Comparison of ENCODE assay signal across 9 cellular contexts in genomic region chr4:102586644-102587021, GRCh38.
DNase-seq lines count a peak whose midpoint lies in the region; ATAC-seq lines count a peak whose summit lies in the region.
"Had no signal": no experiment of that assay in that cellular context is flagged by ENCODE, and none has a peak within 500 bp of the region (broad histone marks: within the 10 kb centered on the region; RNA-seq: fewer than 3 reads in every experiment).

No MANE protein-coding gene starts in this region.

- H2BK12ac ChIP-seq in trophoblast cell (ENCODE audit: low read length), result no peak overlapping the region

- peak; percentile 62 for DNase-seq in activated CD4-positive, alpha-beta T cell treated with anti-CD3 and anti-CD28 coated beads for 36 hours
- DNase-seq in activated CD4-positive, alpha-beta T cell treated with anti-CD3 and anti-CD28 coated beads for 1 hour, result no peak
- DNase-seq in activated T-cell treated with anti-CD3 and anti-CD28 coated beads, Interleukin-2, amount 50 U/mL, for 4 hours, result peak; percentile 30
- no peak for DNase-seq in stimulated activated naive B cell treated with anti-CD40 and anti-IgM and Interleukin-4, amounts not matched to agents 10 μg/mL and 1 μg/mL and 100 μg/mL, for 72 hours
- DNase-seq in trophoblast cell, result no peak
- DNase-seq in head of caudate nucleus, result no peak
- no peak for DNase-seq in GDM1 (lab: John Stamatoyannopoulos, UW)

- H3K9ac ChIP-seq in trophoblast cell (ENCODE audit: low read length), result no peak overlapping the region

- H3K79me1 ChIP-seq in trophoblast cell (ENCODE audit: low read length), result no peaks in the 10 kb centered on the region

- H3K36me3 Mint-ChIP-seq in activated CD4-positive, alpha-beta T cell treated with anti-CD3 and anti-CD28 coated beads for 36 hours (ENCODE audit: low read depth), result peaks cover 93% of the 10 kb centered on the region
- H3K36me3 Mint-ChIP-seq in activated T-cell treated with anti-CD3 and anti-CD28 coated beads, Interleukin-2, amount 50 U/mL, for 4 hours (ENCODE audit: insufficient read depth), result peaks cover 82% of the 10 kb centered on the region
- H3K36me3 Mint-ChIP-seq in stimulated activated naive B cell treated with anti-CD40 and anti-IgM and Interleukin-4, amounts not matched to agents 10 μg/mL and 1 μg/mL and 100 μg/mL, for 72 hours, result peaks cover 52 to 79% of the 10 kb centered on the region in 2 donors

- H3K4me1 Mint-ChIP-seq in activated CD4-positive, alpha-beta T cell treated with anti-CD3 and anti-CD28 coated beads for 36 hours, result peaks cover 88% of the 10 kb centered on the region
- peaks cover 74% of the 10 kb centered on the region for H3K4me1 Mint-ChIP-seq in activated T-cell treated with anti-CD3 and anti-CD28 coated beads, Interleukin-2, amount 50 U/mL, for 4 hours (ENCODE audit: low read depth)
- H3K4me1 Mint-ChIP-seq in stimulated activated naive B cell treated with anti-CD40 and anti-IgM and Interleukin-4, amounts not matched to agents 10 μg/mL and 1 μg/mL and 100 μg/mL, for 72 hours, result peaks cover 25 to 41% of the 10 kb centered on the region in 2 donors

- H3K27me3 ChIP-seq in trophoblast cell (ENCODE audit: insufficient read depth, low read length), result no peaks in the 10 kb centered on the region

- POLR2A ChIA-PET in activated CD4-positive, alpha-beta T cell treated with anti-CD3 and anti-CD28 coated beads for 36 hours (lab: Charles Lee), result interaction anchor here (1.2 kb wide), 1 partner anchor 86 kb away, joined by 3 read pairs; no protein-coding TSS in a partner anchor

- no peak overlapping the region for H3K27ac ChIP-seq in trophoblast cell (ENCODE audit: low read depth, low read length)

- H3K9me3 ChIP-seq in trophoblast cell (ENCODE audit: insufficient read depth, low read depth, low read length), result no peaks in the 10 kb centered on the region

- no peaks in the 10 kb centered on the region for H3K79me2 ChIP-seq in trophoblast cell (ENCODE audit: control insufficient read depth, insufficient read depth, low read length, poor library complexity)

- WGBS in trophoblast cell (ENCODE audit: extremely low coverage, insufficient coverage, insufficient read length), result no CpG with 5 or more reads among the region's 4 CpGs

- H3K27ac Mint-ChIP-seq in activated CD4-positive, alpha-beta T cell treated with anti-CD3 and anti-CD28 coated beads for 36 hours, result peak overlapping the region; percentile 79
- peak overlapping the region; percentile 70 for H3K27ac Mint-ChIP-seq in stimulated activated naive B cell treated with anti-CD40 and anti-IgM and Interleukin-4, amounts not matched to agents 10 μg/mL and 1 μg/mL and 100 μg/mL, for 72 hours

- H3K27me3 Mint-ChIP-seq in activated CD4-positive, alpha-beta T cell treated with anti-CD3 and anti-CD28 coated beads for 36 hours, result no peaks in the 10 kb centered on the region
- H3K27me3 Mint-ChIP-seq in activated T-cell treated with anti-CD3 and anti-CD28 coated beads, Interleukin-2, amount 50 U/mL, for 4 hours (ENCODE audit: low read depth), result no peaks in the 10 kb centered on the region
- H3K27me3 Mint-ChIP-seq in stimulated activated naive B cell treated with anti-CD40 and anti-IgM and Interleukin-4, amounts not matched to agents 10 μg/mL and 1 μg/mL and 100 μg/mL, for 72 hours, result no peaks in the 10 kb centered on the region

- H3K14ac ChIP-seq in trophoblast cell (ENCODE audit: low read length), result no peak overlapping the region

- H3K23ac ChIP-seq in trophoblast cell (ENCODE audit: low read length), result no peak overlapping the region

- no peak overlapping the region for H3K4me3 Mint-ChIP-seq in activated CD4-positive, alpha-beta T cell treated with anti-CD3 and anti-CD28 coated beads for 36 hours
- peak overlapping the region; percentile 49 for H3K4me3 Mint-ChIP-seq in activated T-cell treated with anti-CD3 and anti-CD28 coated beads, Interleukin-2, amount 50 U/mL, for 4 hours
- no peak overlapping the region for H3K4me3 Mint-ChIP-seq in stimulated activated naive B cell treated with anti-CD40 and anti-IgM and Interleukin-4, amounts not matched to agents 10 μg/mL and 1 μg/mL and 100 μg/mL, for 72 hours

- H4K12ac ChIP-seq in trophoblast cell (ENCODE audit: low read depth, low read length), result no peak overlapping the region

- H2BK120ac ChIP-seq in trophoblast cell (ENCODE audit: insufficient read depth, low read length, poor library complexity), result no peak overlapping the region

- H2BK5ac ChIP-seq in trophoblast cell (ENCODE audit: low read depth, low read length, poor library complexity), result no peak overlapping the region

- no peak overlapping the region for H4K91ac ChIP-seq in trophoblast cell (ENCODE audit: low read depth, low read length)

- no peak overlapping the region for H3K18ac ChIP-seq in trophoblast cell (ENCODE audit: low read length)

- CTCF ChIA-PET in activated CD4-positive, alpha-beta T cell treated with anti-CD3 and anti-CD28 coated beads for 36 hours (lab: Charles Lee), result interaction anchor here (0.6 to 1.5 kb wide), 5 partner anchors 11 to 1682 kb away, joined by 3 to 4 read pairs (median 3); no protein-coding TSS in a partner anchor

- H3K4me1 ChIP-seq in trophoblast cell (ENCODE audit: control insufficient read depth in 1 of 2, insufficient read depth in 2 of 2, low read length in 2 of 2), result no peaks in the 10 kb centered on the region

- H3K4me2 ChIP-seq in trophoblast cell (ENCODE audit: low read length), result no peak overlapping the region

- no peak overlapping the region for H3K4ac ChIP-seq in trophoblast cell (ENCODE audit: low read depth, low read length)

- H2AFZ ChIP-seq in trophoblast cell (ENCODE audit: insufficient read depth, low read length, poor library complexity), result no peak overlapping the region

- peak; percentile 28 for ATAC-seq in activated CD4-positive, alpha-beta T cell treated with anti-CD3 and anti-CD28 coated beads for 36 hours
- peak; percentile 43 for ATAC-seq in HG03103 (IDR thresholded peaks at IDR 0.05; ENCODE audit: low read depth, unreplicated experiment)
- ATAC-seq in activated T-cell treated with anti-CD3 and anti-CD28 coated beads, Interleukin-2, amount 50 U/mL, for 4 hours, result peak; percentile 46
- ATAC-seq in stimulated activated naive B cell treated with anti-CD40 and anti-IgM and Interleukin-4, amounts not matched to agents 10 μg/mL and 1 μg/mL and 100 μg/mL, for 72 hours (replicated peaks), result peak; percentile 54 to 59
- ATAC-seq: HCT116 had no signal

- intact Hi-C loops in activated CD4-positive, alpha-beta T cell treated with anti-CD3 and anti-CD28 coated beads for 36 hours (cut with DNase I, micrococcal nuclease), result loop anchor here (1.0 to 5.0 kb wide), 5 partner anchors 10 to 58 kb away; no protein-coding TSS in a partner anchor
- intact Hi-C loops in head of caudate nucleus (cut with DNase I), result no loop called here

- H3K36me3 ChIP-seq in trophoblast cell (ENCODE audit: control insufficient read depth in 1 of 2, insufficient read depth in 2 of 2, low read length in 2 of 2), result peaks cover 5 to 6% of the 10 kb centered on the region in 2 experiments

- no peak overlapping the region for H2AK5ac ChIP-seq in trophoblast cell (ENCODE audit: low read length)

- no peak overlapping the region for H3K4me3 ChIP-seq in trophoblast cell (ENCODE audit: low read depth, low read length)

- peaks cover 2% of the 10 kb centered on the region for H3K9me3 Mint-ChIP-seq in activated CD4-positive, alpha-beta T cell treated with anti-CD3 and anti-CD28 coated beads for 36 hours (ENCODE audit: low read depth)
- no peaks in the 10 kb centered on the region for H3K9me3 Mint-ChIP-seq in activated T-cell treated with anti-CD3 and anti-CD28 coated beads, Interleukin-2, amount 50 U/mL, for 4 hours
- H3K9me3 Mint-ChIP-seq in stimulated activated naive B cell treated with anti-CD40 and anti-IgM and Interleukin-4, amounts not matched to agents 10 μg/mL and 1 μg/mL and 100 μg/mL, for 72 hours, result peaks cover 0 to 2% of the 10 kb centered on the region in 2 donors

- H4K8ac ChIP-seq in trophoblast cell (ENCODE audit: low read depth, low read length), result no peak overlapping the region

Comparison
In these comparisons a context has a peak if more than half of its experiments do, and no peak if none do; other contexts are left out.
1. DNase-seq: peak in activated CD4-positive, alpha-beta T cell treated with anti-CD3 and anti-CD28 coated beads for 36 hours (single experiment) and activated T-cell treated with anti-CD3 and anti-CD28 coated beads, Interleukin-2, amount 50 U/mL, for 4 hours (single experiment); none in activated CD4-positive, alpha-beta T cell treated with anti-CD3 and anti-CD28 coated beads for 1 hour (single experiment), stimulated activated naive B cell treated with anti-CD40 and anti-IgM and Interleukin-4, amounts not matched to agents 10 μg/mL and 1 μg/mL and 100 μg/mL, for 72 hours (single experiment), trophoblast cell (0 of 2), head of caudate nucleus (0 of 42) and GDM1 (single experiment).
2. Peak in every context shown above with its lines, with median percentiles within 50 percentile points of each other: ATAC-seq.